9 cellular contexts compared by ENCODE assay signal in the genomic region with DNA sequence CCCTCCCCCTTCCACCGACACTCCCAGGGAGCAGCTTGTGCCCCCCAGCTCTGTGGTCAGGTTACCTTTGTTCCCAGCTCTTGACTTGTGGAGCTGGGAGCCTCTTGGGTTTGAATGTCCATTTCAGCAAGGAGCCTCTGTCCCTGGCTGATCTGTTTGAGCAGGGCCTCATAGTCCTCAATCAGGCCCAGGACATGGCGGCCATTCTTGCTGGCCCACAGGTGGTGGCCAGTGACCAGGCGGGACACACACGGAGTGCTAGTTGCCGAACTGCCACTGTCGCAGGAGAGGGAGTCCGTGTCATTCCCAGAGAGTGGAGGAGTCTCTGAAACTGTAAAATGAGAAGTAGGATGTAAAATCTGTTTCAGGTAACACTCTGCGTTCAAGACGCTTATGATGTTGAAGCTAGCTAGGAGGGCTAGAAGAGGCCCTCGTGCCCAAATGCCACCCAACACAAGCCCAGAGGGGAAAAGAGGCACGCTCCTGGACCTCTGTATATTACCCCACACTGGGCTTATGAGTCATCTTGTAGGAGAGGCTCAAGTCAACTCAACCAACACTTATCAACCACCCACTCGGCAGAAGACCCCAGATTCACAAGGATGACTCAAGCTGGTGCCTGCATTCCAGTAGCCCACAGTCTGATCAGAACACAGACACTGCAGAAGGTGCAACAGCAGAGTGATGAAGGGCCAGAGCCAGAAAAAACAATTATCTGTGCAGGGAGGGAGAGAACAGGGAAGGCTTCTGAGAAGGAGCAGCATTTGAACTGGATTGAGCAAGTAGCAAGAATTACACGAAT.
A peak's percentile ranks its signal among the peaks of the same experiment; 100 is the strongest.
DNase-seq lines count a peak whose midpoint lies in the region; ATAC-seq, FAIRE-seq and TF ChIP-seq lines count a peak whose summit lies in the region.
"Had no signal": no experiment of that assay in that cellular context is flagged by ENCODE, and none has a peak within 500 bp of the region (broad histone marks: within the 10 kb centered on the region; RNA-seq: fewer than 3 reads in every experiment).

No MANE protein-coding gene starts in this region.

- H3K27me3 ChIP-seq in HCT116 (ENCODE audit: insufficient read depth, low read length): no peaks in the 10 kb centered on the region
- H3K27me3 ChIP-seq: suprapubic skin had no signal

- H3K27ac ChIP-seq in A549 (peak overlapping the region; percentile 91 to 97), HCT116 (ENCODE audit: low read depth, low read length) (peak overlapping the region; percentile 51)
- H3K27ac ChIP-seq: suprapubic skin had no signal

- 62% methylated on average over 13 of the region's 13 CpGs for WGBS in A549 (ENCODE audit: missing lambda C conversion rate)

- no TSS peak for BruUV-seq in HCT116 (replicated peaks; lab: Mats Ljungman, UMichigan)

- peak overlapping the region; percentile 16 for H3K27ac Mint-ChIP-seq in activated CD4-positive, alpha-beta memory T cell treated with anti-CD3 and anti-CD28 coated beads, Interleukin-2, amount 10 ng/mL, durations not matched to agents 7 days and 5 days

- H3K4me3 ChIP-seq in A549: no peak overlapping the region
- no peak overlapping the region for H3K4me3 ChIP-seq in HCT116 (replicated peaks in 1 of 2; ENCODE audit: low read depth in 1 of 2, low read length in 2 of 2)
- H3K4me3 ChIP-seq: suprapubic skin had no signal

- peaks cover 60% of the 10 kb centered on the region for H3K36me3 Mint-ChIP-seq in activated CD4-positive, alpha-beta memory T cell treated with anti-CD3 and anti-CD28 coated beads, Interleukin-2, amount 10 ng/mL, durations not matched to agents 7 days and 5 days (ENCODE audit: low read depth)

- H3K4me1 Mint-ChIP-seq in activated CD4-positive, alpha-beta memory T cell treated with anti-CD3 and anti-CD28 coated beads, Interleukin-2, amount 10 ng/mL, durations not matched to agents 7 days and 5 days: peaks cover 17% of the 10 kb centered on the region

- DNase-seq in A549 (ENCODE audit: low read depth in 1 of 2, low spot score in 1 of 2) (peak; percentile 76 to 93), HCT116 (ENCODE audit: low read depth, low spot score) (peak; percentile 65), islet precursor cell (peak; percentile 96), GM19239 (ENCODE audit: insufficient read length, low spot score) (no peak), activated gamma-delta T cell treated with Interleukin-2 at 50 U/mL for 16 hours (no peak), NCI-H748 treated with DMSO at 0.1 percent for 48 hours (lab: John Stamatoyannopoulos, UW) (no peak), cortex of kidney (lab: John Stamatoyannopoulos, UW) (no peak)
- no peak for DNase-seq in activated CD4-positive, alpha-beta memory T cell treated with anti-CD3 and anti-CD28 coated beads, Interleukin-2, amount 10 ng/mL, durations not matched to agents 7 days and 5 days

- TF ChIP-seq RAD21 in A549 (conservative IDR thresholded peaks at IDR 0.05 in 1 of 2, IDR thresholded peaks at IDR 0.05 in 1 of 2) (peak in 1 of 2 experiments; percentile 12; a peak in 1 of 5 replicates), HCT116 (IDR thresholded peaks at IDR 0.05; ENCODE audit: low read depth) (peak; percentile 7; the same call in 1 of the 2 replicates)

- H3K4me2 ChIP-seq in A549 (peak overlapping the region; percentile 62), HCT116 (ENCODE audit: low read length) (peak overlapping the region; percentile 68)

- RAD21 ChIA-PET in HCT116 (lab: Charles Lee; ENCODE audit: low non-redundant PET in 1 of 2, low total read pairs in 2 of 2, uncharacterized antibody in 2 of 2, unreplicated experiment in 2 of 2): interaction anchor here in 1 of 2 experiments (0.6 kb wide), 1 partner anchor 47 kb away, joined by 3 read pairs; no protein-coding TSS in a partner anchor

- TF ChIP-seq POLR2A in A549 (IDR thresholded peaks at IDR 0.05; ENCODE audit: low read length): no peak
- no peak for TF ChIP-seq POLR2A in HCT116 (IDR thresholded peaks at IDR 0.05; ENCODE audit: borderline replicate concordance, extremely low read depth, insufficient read depth, insufficient read length)

- H3K9me3 ChIP-seq in A549: no peaks in the 10 kb centered on the region
- no peaks in the 10 kb centered on the region for H3K9me3 ChIP-seq in HCT116 (ENCODE audit: control insufficient read depth in 1 of 2, insufficient read depth in 1 of 2, low read depth in 1 of 2, low read length in 2 of 2)
- H3K9me3 ChIP-seq: suprapubic skin had no signal

- no peaks in the 10 kb centered on the region for H4K20me1 ChIP-seq in HCT116 (ENCODE audit: insufficient read depth)

- no peaks in the 10 kb centered on the region for H3K79me2 ChIP-seq in HCT116 (ENCODE audit: insufficient read depth, low read length)

- H3K27me3 Mint-ChIP-seq in activated CD4-positive, alpha-beta memory T cell treated with anti-CD3 and anti-CD28 coated beads, Interleukin-2, amount 10 ng/mL, durations not matched to agents 7 days and 5 days: no peaks in the 10 kb centered on the region

- H2AFZ ChIP-seq in HCT116 (ENCODE audit: low read depth, low read length, poor library complexity, severe bottlenecking): no peak overlapping the region

- peaks cover 22 to 30% of the 10 kb centered on the region in 2 experiments; a peak in 3 of 4 replicates for H3K36me3 ChIP-seq in HCT116 (ENCODE audit: control insufficient read depth in 1 of 2, insufficient read depth in 2 of 2, low read length in 2 of 2)

- TF ChIP-seq CTCF in A549 (IDR thresholded peaks at IDR 0.05) (no peak), HCT116 (IDR thresholded peaks at IDR 0.05 in 2 of 3, conservative IDR thresholded peaks at IDR 0.05 in 1 of 3; ENCODE audit: borderline replicate concordance in 1 of 3, insufficient read depth in 1 of 3, low read depth in 2 of 3, low read length in 2 of 3) (no peak)

- intact Hi-C loops in HCT116 (cut with micrococcal nuclease): no loop called here

- no peaks in the 10 kb centered on the region for H3K9me2 ChIP-seq in HCT116 (ENCODE audit: insufficient read depth)

- no peak overlapping the region for H3K4me3 Mint-ChIP-seq in activated CD4-positive, alpha-beta memory T cell treated with anti-CD3 and anti-CD28 coated beads, Interleukin-2, amount 10 ng/mL, durations not matched to agents 7 days and 5 days

- POLR2A ChIA-PET in A549 (lab: Yijun Ruan, JAX): no interaction called here
- POLR2A ChIA-PET in HCT116 (lab: Charles Lee): no interaction called here
- POLR2A ChIA-PET in activated CD4-positive, alpha-beta memory T cell treated with anti-CD3 and anti-CD28 coated beads, Interleukin-2, amount 10 ng/mL, durations not matched to agents 7 days and 5 days (lab: Charles Lee): no interaction called here

- H3K9me3 Mint-ChIP-seq in activated CD4-positive, alpha-beta memory T cell treated with anti-CD3 and anti-CD28 coated beads, Interleukin-2, amount 10 ng/mL, durations not matched to agents 7 days and 5 days: no peaks in the 10 kb centered on the region

- CTCF ChIA-PET in A549 (lab: Yijun Ruan, JAX) (interaction anchor here (0.6 to 2.4 kb wide), 3 partner anchors 8 to 11 kb away, joined by 3 to 6 read pairs (median 6); no protein-coding TSS in a partner anchor), HCT116 (lab: Charles Lee) (no interaction called here)
- CTCF ChIA-PET in activated CD4-positive, alpha-beta memory T cell treated with anti-CD3 and anti-CD28 coated beads, Interleukin-2, amount 10 ng/mL, durations not matched to agents 7 days and 5 days (lab: Charles Lee): no interaction called here

- ATAC-seq in A549 (peak; percentile 91 to 93), HCT116 (peak; percentile 89)

- FAIRE-seq in A549 (lab: Jason Lieb, UNC): no peak
- FAIRE-seq in GM19239 (lab: Jason Lieb, UNC): no peak

- peaks cover 53% of the 10 kb centered on the region for H3K4me1 ChIP-seq in A549
- peaks cover 21 to 30% of the 10 kb centered on the region in 2 experiments for H3K4me1 ChIP-seq in HCT116 (ENCODE audit: control insufficient read depth in 1 of 2, insufficient read depth in 2 of 2, low read length in 2 of 2)
- H3K4me1 ChIP-seq: suprapubic skin had no signal

- TF ChIP-seq EP300 in A549 (IDR thresholded peaks at IDR 0.05): peak; percentile 55 to 76; a peak in 3 of 5 replicates

- peak overlapping the region; percentile 31; the same call in 1 of the 2 replicates for H3K9ac ChIP-seq in HCT116 (ENCODE audit: low read length)

TF ChIP-seq in A549, 52 proteins besides CTCF, POLR2A, EP300 and RAD21 (continues in another document):
- TF ChIP-seq MAZ (IDR thresholded peaks at IDR 0.05; ENCODE audit: borderline replicate concordance, low read depth, low read length) (no peak), ZC3H11A (IDR thresholded peaks at IDR 0.05) (no peak), ZFP36 (IDR thresholded peaks at IDR 0.05; ENCODE audit: borderline replicate concordance, partially characterized antibody) (peak; percentile 13), BHLHE40 (IDR thresholded peaks at IDR 0.05; ENCODE audit: low read depth, low read length) (no peak), NFE2L2 (conservative IDR thresholded peaks at IDR 0.05; ENCODE audit: low read length) (no peak), HOXB5 (CRISPR knock-in tag; IDR thresholded peaks at IDR 0.05) (no peak), RFX5 (IDR thresholded peaks at IDR 0.05) (no peak)
- TF ChIP-seq, protein P1, sequence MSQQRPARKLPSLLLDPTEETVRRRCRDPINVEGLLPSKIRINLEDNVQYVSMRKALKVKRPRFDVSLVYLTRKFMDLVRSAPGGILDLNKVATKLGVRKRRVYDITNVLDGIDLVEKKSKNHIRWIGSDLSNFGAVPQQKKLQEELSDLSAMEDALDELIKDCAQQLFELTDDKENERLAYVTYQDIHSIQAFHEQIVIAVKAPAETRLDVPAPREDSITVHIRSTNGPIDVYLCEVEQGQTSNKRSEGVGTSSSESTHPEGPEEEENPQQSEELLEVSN (IDR thresholded peaks at IDR 0.05; ENCODE audit: borderline replicate concordance, low read depth): peak; percentile 93

TF ChIP-seq in HCT116, 20 proteins besides CTCF, POLR2A, EP300 and RAD21 (continues in another document):
- no peak for TF ChIP-seq ZNF274 (IDR thresholded peaks at IDR 0.05; ENCODE audit: low read depth, low read length)
- 0 out of 2 replicates have a peak, but pooled peaks have one; percentile 27 for TF ChIP-seq POLR2AphosphoS5 (IDR thresholded peaks at IDR 0.05; ENCODE audit: low read depth, low read length)
- TF ChIP-seq, protein P2, sequence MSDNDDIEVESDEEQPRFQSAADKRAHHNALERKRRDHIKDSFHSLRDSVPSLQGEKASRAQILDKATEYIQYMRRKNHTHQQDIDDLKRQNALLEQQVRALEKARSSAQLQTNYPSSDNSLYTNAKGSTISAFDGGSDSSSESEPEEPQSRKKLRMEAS (IDR thresholded peaks at IDR 0.05): no peak; the same call in 1 of the 2 replicates
- no peak for TF ChIP-seq ZFX (IDR thresholded peaks at IDR 0.05)
- TF ChIP-seq, protein P3, sequence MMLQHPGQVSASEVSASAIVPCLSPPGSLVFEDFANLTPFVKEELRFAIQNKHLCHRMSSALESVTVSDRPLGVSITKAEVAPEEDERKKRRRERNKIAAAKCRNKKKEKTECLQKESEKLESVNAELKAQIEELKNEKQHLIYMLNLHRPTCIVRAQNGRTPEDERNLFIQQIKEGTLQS (IDR thresholded peaks at IDR 0.05): no peak; the same call in 1 of the 2 replicates
- peak; percentile 86 for TF ChIP-seq FOSL1 (IDR thresholded peaks at IDR 0.05; ENCODE audit: low read depth)

Comparison
In these comparisons a context has a peak if more than half of its experiments do, and no peak if none do; other contexts are left out.
1. DNase-seq: peak in A549 (2 of 2), HCT116 (single experiment) and islet precursor cell (single experiment); none in activated CD4-positive, alpha-beta memory T cell treated with anti-CD3 and anti-CD28 coated beads, Interleukin-2, amount 10 ng/mL, durations not matched to agents 7 days and 5 days (single experiment), GM19239 (single experiment), activated gamma-delta T cell treated with Interleukin-2 at 50 U/mL for 16 hours (single experiment), NCI-H748 treated with DMSO at 0.1 percent for 48 hours (single experiment) and cortex of kidney (single experiment).